ENCODE assay signal across 1 cellular context in genomic region chr7:6015917-6016652, GRCh38.
TF ChIP-seq lines count a peak whose summit lies in the region.

No MANE protein-coding gene starts in this region.

TF ChIP-seq in HepG2, 621 proteins besides CTCF, POLR2A, EP300 and RAD21:
- TF ChIP-seq ELF4 (CRISPR knock-in tag; IDR thresholded peaks at IDR 0.05; ENCODE audit: borderline replicate concordance) (no peak), FOXC1 (CRISPR knock-in tag; IDR thresholded peaks at IDR 0.05; ENCODE audit: borderline replicate concordance) (peak; percentile 23; the same call in 1 of the 2 replicates), ZSCAN31 (CRISPR knock-in tag; IDR thresholded peaks at IDR 0.05; ENCODE audit: low read depth) (no peak), ZNF34 (CRISPR knock-in tag; IDR thresholded peaks at IDR 0.05; ENCODE audit: borderline replicate concordance) (0 out of 2 replicates have a peak, but pooled peaks have one; percentile 48), CEBPG (CRISPR knock-in tag; IDR thresholded peaks at IDR 0.05) (peak; percentile 36; the same call in 1 of the 2 replicates), HNRNPK (IDR thresholded peaks at IDR 0.05; ENCODE audit: low read depth, low read length, poor library complexity, severe bottlenecking) (no peak), THAP9 (CRISPR knock-in tag; IDR thresholded peaks at IDR 0.05; ENCODE audit: borderline replicate concordance) (no peak), ZNF350 (CRISPR knock-in tag; IDR thresholded peaks at IDR 0.05; ENCODE audit: borderline replicate concordance, low read depth) (peak; percentile 33; the same call in 1 of the 2 replicates), POLR2G (IDR thresholded peaks at IDR 0.05; ENCODE audit: low read depth, low read length) (peak; percentile 21), XRCC5 (optimal IDR thresholded peaks at IDR 0.05; ENCODE audit: low read length) (no peak), ZNF3 (CRISPR knock-in tag; IDR thresholded peaks at IDR 0.05) (peak; percentile 19; the same call in 1 of the 2 replicates), GATAD2A (CRISPR knock-in tag; IDR thresholded peaks at IDR 0.05) (peak; percentile 58; the same call in 1 of the 2 replicates), ZC3H13 (CRISPR knock-in tag; IDR thresholded peaks at IDR 0.05) (no peak), ATF4 (CRISPR knock-in tag; IDR thresholded peaks at IDR 0.05) (peak in 1 of 2 experiments; percentile 99; a peak in 2 of 4 replicates), ZNF878 (CRISPR knock-in tag; IDR thresholded peaks at IDR 0.05) (0 out of 2 replicates have a peak, but pooled peaks have one; percentile 27), ZBTB33 (CRISPR knock-in tag; IDR thresholded peaks at IDR 0.05) (peak; percentile 60; the same call in 1 of the 2 replicates), CREB3 (CRISPR knock-in tag; IDR thresholded peaks at IDR 0.05) (no peak), MYPOP (CRISPR knock-in tag; IDR thresholded peaks at IDR 0.05) (peak; percentile 31; the same call in 1 of the 2 replicates), NR2C2 (CRISPR knock-in tag; IDR thresholded peaks at IDR 0.05; ENCODE audit: borderline replicate concordance) (peak; percentile 17; the same call in 1 of the 2 replicates), THAP11 (CRISPR knock-in tag; IDR thresholded peaks at IDR 0.05) (peak; percentile 24; the same call in 1 of the 2 replicates), IRX3 (CRISPR knock-in tag; IDR thresholded peaks at IDR 0.05; ENCODE audit: borderline replicate concordance, low read depth) (no peak), CEBPB (IDR thresholded peaks at IDR 0.05; ENCODE audit: borderline replicate concordance, low read depth, low read length) (peak; percentile 46; the same call in 1 of the 2 replicates), AGO2 (optimal IDR thresholded peaks at IDR 0.05; ENCODE audit: low read depth, low read length) (peak; percentile 25)
